ENCODE assay signal across 18 cellular contexts in the genomic region with DNA sequence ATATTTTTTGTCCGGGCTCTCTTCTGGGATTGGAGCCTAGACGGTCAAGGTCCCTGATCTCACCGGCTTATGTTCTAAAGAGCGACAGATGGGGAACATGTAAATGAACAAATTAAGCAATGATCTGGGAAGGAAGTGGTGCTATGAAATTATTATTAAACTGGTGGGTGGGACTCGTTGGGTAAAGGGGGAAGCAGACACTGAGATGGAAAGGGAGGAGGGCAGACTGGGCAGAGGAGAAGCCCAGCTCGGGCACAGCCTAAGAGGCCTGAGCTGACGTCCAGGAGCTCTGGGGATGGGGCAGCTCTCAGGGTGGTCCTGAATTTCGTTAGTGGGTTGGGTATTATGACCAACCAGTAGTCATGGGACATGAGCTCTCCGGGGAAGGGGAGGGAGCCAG.
"Had no signal": no experiment of that assay in that cellular context is flagged by ENCODE, and none has a peak within 500 bp of the region (broad histone marks: within the 10 kb centered on the region; RNA-seq: fewer than 3 reads in every experiment).

No MANE protein-coding gene starts in this region.

- H3K4me1 ChIP-seq: prostate gland, transverse colon had no signal

- H3K36me3 ChIP-seq: prostate gland, transverse colon had no signal

- H3K27ac ChIP-seq: esophagus muscularis mucosa, prostate gland, transverse colon had no signal

- H3K27ac Mint-ChIP-seq: activated CD8-positive, alpha-beta T cell treated with anti-CD3 and anti-CD28 coated beads for 36 hours; memory B cell; nephron; T-helper 17 cell had no signal

- H3K4me3 Mint-ChIP-seq: activated CD8-positive, alpha-beta T cell treated with anti-CD3 and anti-CD28 coated beads for 36 hours; memory B cell; nephron; T-helper 17 cell had no signal

- H3K9me3 Mint-ChIP-seq: activated CD8-positive, alpha-beta T cell treated with anti-CD3 and anti-CD28 coated beads for 36 hours; activated naive CD4-positive, alpha-beta T cell treated with anti-CD3 and anti-CD28 coated beads, Interleukin-2, amount 50 U/mL, for 72 hours; memory B cell had no signal

- DNase-seq: activated CD4-positive, alpha-beta T cell treated with anti-CD3 and anti-CD28 coated beads for 4 hours; activated CD8-positive, alpha-beta T cell treated with anti-CD3 and anti-CD28 coated beads for 36 hours; activated gamma-delta T cell; activated T-cell treated with anti-CD3 and anti-CD28 coated beads, Interleukin-2, amount 50 U/mL, for 48 hours; hippocampal formation; right cardiac atrium; small intestine; stimulated activated CD4-positive, alpha-beta T cell treated with anti-CD3 and anti-CD28 coated beads, Interleukin-4, amount 100 ng/mL, for 24 hours; stimulated activated CD8-positive, alpha-beta memory T cell treated with anti-CD3 and anti-CD28 coated beads, Interleukin-4, amount 100 ng/mL, for 48 hours; stimulated activated naive CD4-positive, alpha-beta T cell treated with Interleukin-2 at 50 U/mL for 16 hours; T-helper 17 cell; transverse colon had no signal

- ATAC-seq: activated CD8-positive, alpha-beta T cell treated with anti-CD3 and anti-CD28 coated beads for 36 hours; activated naive CD4-positive, alpha-beta T cell treated with anti-CD3 and anti-CD28 coated beads, Interleukin-2, amount 50 U/mL, for 72 hours; left lobe of liver; T-helper 17 cell had no signal

- H3K27me3 Mint-ChIP-seq: activated CD8-positive, alpha-beta T cell treated with anti-CD3 and anti-CD28 coated beads for 36 hours; memory B cell had no signal

- H3K36me3 Mint-ChIP-seq: activated naive CD4-positive, alpha-beta T cell treated with anti-CD3 and anti-CD28 coated beads, Interleukin-2, amount 50 U/mL, for 72 hours had no signal

- H3K4me3 ChIP-seq: esophagus muscularis mucosa, prostate gland, transverse colon had no signal

- H3K9me3 ChIP-seq: esophagus muscularis mucosa, prostate gland, transverse colon had no signal

- H3K27me3 ChIP-seq: esophagus muscularis mucosa, transverse colon had no signal
